ENCODE assay signal across 26 cellular contexts in the genomic region with DNA sequence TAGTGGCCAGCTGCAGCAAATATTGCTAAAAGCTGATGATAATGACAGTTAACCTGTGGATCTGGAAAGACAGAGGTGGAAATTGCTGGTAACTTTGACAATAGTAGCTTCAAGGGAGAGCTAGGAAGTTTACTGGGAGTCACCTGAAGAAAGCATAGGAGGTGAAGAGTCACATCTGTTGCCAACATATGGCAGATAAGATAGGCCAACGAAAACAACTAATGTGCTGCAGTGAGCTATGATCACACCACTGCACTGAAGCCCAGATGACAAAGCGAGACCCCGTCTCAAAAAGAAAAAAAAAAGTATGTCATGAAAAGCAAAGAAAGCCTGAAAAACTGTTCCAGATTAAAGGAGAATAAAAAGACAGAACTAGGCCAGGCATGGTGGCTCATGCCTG.
"Had no signal": no experiment of that assay in that cellular context is flagged by ENCODE, and none has a peak within 500 bp of the region (broad histone marks: within the 10 kb centered on the region; RNA-seq: fewer than 3 reads in every experiment).

No MANE protein-coding gene starts in this region.

- H3K36me3 Mint-ChIP-seq: neural progenitor cell had no signal

- H3K27ac Mint-ChIP-seq: nephron; neural progenitor cell; progenitor cell of endocrine pancreas; stimulated activated effector memory CD8-positive, alpha-beta T cell treated with anti-CD3 and anti-CD28 coated beads, Interleukin-12 subunit alpha, Interleukin-12 subunit beta, amount 100 ng/mL, for 72 hours; stimulated activated naive B cell treated with anti-CD40 and anti-IgM and Interleukin-4, amounts not matched to agents 10 μg/mL and 1 μg/mL and 100 μg/mL, for 72 hours; stimulated activated naive CD8-positive, alpha-beta T cell treated with anti-CD3 and anti-CD28 coated beads, Interleukin-15, Interleukin-2, amounts not matched to agents 100 ng/mL and 50 ng/mL, for 24 hours had no signal

- H3K27me3 ChIP-seq: neural progenitor cell, ovary, right lobe of liver, sigmoid colon, stomach, thyroid gland, tibial nerve, upper lobe of left lung, vagina had no signal

- H3K4me1 ChIP-seq: neural progenitor cell had no signal

- H3K9me3 ChIP-seq: ovary, psoas muscle, right lobe of liver, sigmoid colon, stomach, thoracic aorta, thyroid gland, tibial nerve, upper lobe of left lung, vagina had no signal

- H3K4me3 Mint-ChIP-seq: nephron; neural progenitor cell; stimulated activated effector memory CD8-positive, alpha-beta T cell treated with anti-CD3 and anti-CD28 coated beads, Interleukin-12 subunit alpha, Interleukin-12 subunit beta, amount 100 ng/mL, for 72 hours; stimulated activated naive B cell treated with anti-CD40 and anti-IgM and Interleukin-4, amounts not matched to agents 10 μg/mL and 1 μg/mL and 100 μg/mL, for 72 hours; stimulated activated naive CD8-positive, alpha-beta T cell treated with anti-CD3 and anti-CD28 coated beads, Interleukin-15, Interleukin-2, amounts not matched to agents 100 ng/mL and 50 ng/mL, for 24 hours had no signal

- H3K4me3 ChIP-seq: neural progenitor cell, ovary, psoas muscle, right lobe of liver, sigmoid colon, stomach, thoracic aorta, thyroid gland, tibial nerve, upper lobe of left lung, vagina had no signal

- ATAC-seq: psoas muscle; right cardiac atrium; right lobe of liver; stimulated activated effector memory CD8-positive, alpha-beta T cell treated with anti-CD3 and anti-CD28 coated beads, Interleukin-12 subunit alpha, Interleukin-12 subunit beta, amount 100 ng/mL, for 72 hours; stimulated activated naive B cell treated with anti-CD40 and anti-IgM and Interleukin-4, amounts not matched to agents 10 μg/mL and 1 μg/mL and 100 μg/mL, for 72 hours had no signal

- H3K27me3 Mint-ChIP-seq: progenitor cell of endocrine pancreas had no signal

- H3K36me3 ChIP-seq: neural progenitor cell, ovary, right lobe of liver, sigmoid colon, stomach, thoracic aorta, thyroid gland, tibial nerve, upper lobe of left lung, vagina had no signal

- H3K27ac ChIP-seq: neural progenitor cell, ovary, parathyroid adenoma, psoas muscle, right lobe of liver, sigmoid colon, stomach, thoracic aorta, thyroid gland, tibial nerve, upper lobe of left lung, vagina had no signal

- DNase-seq: occipital lobe; ovary; posterior cingulate gyrus; psoas muscle; right cardiac atrium; right lobe of liver; sigmoid colon; small intestine; stimulated activated CD4-positive, alpha-beta T cell treated with anti-CD3 and anti-CD28 coated beads, Interleukin-15, amount 100 ng/mL, for 24 hours; stimulated activated CD4-positive, alpha-beta T cell treated with anti-CD3 and anti-CD28 coated beads, Interleukin-2, amount 100 ng/mL, for 24 hours; stimulated activated CD4-positive, alpha-beta T cell treated with anti-CD3 and anti-CD28 coated beads, Interleukin-2, amount 100 ng/mL, for 48 hours; stimulated activated CD4-positive, alpha-beta T cell treated with anti-CD3 and anti-CD28 coated beads, Interleukin-4, amount 100 ng/mL, for 24 hours; stimulated activated naive B cell treated with anti-CD40 and anti-IgM and Interleukin-4, amounts not matched to agents 10 μg/mL and 1 μg/mL and 100 μg/mL, for 72 hours; stimulated activated naive CD4-positive, alpha-beta T cell treated with Interleukin-2 at 50 U/mL for 16 hours; stomach; thyroid gland; upper lobe of left lung had no signal
